In the genomic region with DNA sequence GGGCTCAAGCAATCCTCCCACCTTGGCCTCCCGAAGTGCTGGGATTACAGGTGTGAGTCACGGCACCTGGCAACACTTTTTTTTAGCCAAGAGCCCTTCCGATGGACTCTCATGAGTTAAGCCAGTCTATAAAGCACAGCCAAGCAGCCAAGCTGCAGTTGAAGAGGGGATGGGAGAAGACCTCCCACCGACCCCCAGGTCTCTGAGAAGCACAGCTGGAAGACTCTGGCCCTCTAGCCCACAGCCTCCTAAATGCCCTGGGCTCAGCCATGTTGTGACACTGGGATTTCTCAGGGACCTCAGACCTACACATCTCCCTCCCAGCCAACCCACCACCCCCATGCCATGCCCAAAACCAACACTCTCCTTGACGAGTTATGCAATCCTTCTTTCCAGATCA, we compare ENCODE assay signal across 16 cellular contexts. TPM values are rescaled to one million over a fixed set of nuclear protein-coding genes. Genes with fewer than 3 reads are reported as not detected.
"Had no signal": no experiment of that assay in that cellular context is flagged by ENCODE, and none has a peak within 500 bp of the region (broad histone marks: within the 10 kb centered on the region; RNA-seq: fewer than 3 reads in every experiment).

No MANE protein-coding gene starts in this region.

- ATAC-seq: activated CD4-positive, alpha-beta T cell treated with anti-CD3 and anti-CD28 coated beads for 36 hours; activated CD8-positive, alpha-beta T cell treated with anti-CD3 and anti-CD28 coated beads for 36 hours; esophagus mucosa; T-cell had no signal

- H3K27ac ChIP-seq: adrenal gland had no signal

- H3K4me1 ChIP-seq: adrenal gland had no signal

- DNase-seq: activated CD4-positive, alpha-beta T cell treated with anti-CD3 and anti-CD28 coated beads for 36 hours; activated CD8-positive, alpha-beta memory T cell treated with anti-CD3 and anti-CD28 coated beads, Interleukin-2, amount 50 U/mL, for 4 hours; activated CD8-positive, alpha-beta T cell treated with anti-CD3 and anti-CD28 coated beads for 36 hours; activated naive CD4-positive, alpha-beta T cell treated with anti-CD3 and anti-CD28 coated beads for 36 hours; adrenal gland; foreskin fibroblast; left ventricle myocardium superior; mesendoderm; retina; small intestine; T-cell; T1000 had no signal

- H3K9me3 ChIP-seq: adrenal gland, ovary had no signal

- H3K36me3 ChIP-seq: adrenal gland, ovary had no signal

- H3K4me3 ChIP-seq: adrenal gland, ovary had no signal

- H3K27me3 ChIP-seq: adrenal gland, ovary had no signal

RNA-seq across cellular contexts. Expression of a gene that starts 31.1 kb away (rescaled TPM):
- total RNA-seq: activated CD4-positive, alpha-beta T cell treated with anti-CD3 and anti-CD28 coated beads for 36 hours; activated CD8-positive, alpha-beta T cell treated with anti-CD3 and anti-CD28 coated beads for 36 hours; activated naive CD4-positive, alpha-beta T cell treated with anti-CD3 and anti-CD28 coated beads for 36 hours; activated T-helper 1 cell treated with anti-CD3 and anti-CD28 coated beads, Interleukin-12 subunit alpha, Interleukin-12 subunit beta, Interleukin-2, Interleukin-4 antibody, amounts not matched to agents 30 ng/mL and 10 ng/mL and 1 ng/mL, durations not matched to agents 14 hours and 24 hours and 36 hours; adrenal gland; left ventricle myocardium superior; neural crest cell; T-cell had no signal

RNA-seq across cellular contexts. Expression of a gene that starts 56.5 kb away (rescaled TPM):
- total RNA-seq: activated CD4-positive, alpha-beta T cell treated with anti-CD3 and anti-CD28 coated beads for 36 hours; activated CD8-positive, alpha-beta T cell treated with anti-CD3 and anti-CD28 coated beads for 36 hours; activated naive CD4-positive, alpha-beta T cell treated with anti-CD3 and anti-CD28 coated beads for 36 hours; activated T-helper 1 cell treated with anti-CD3 and anti-CD28 coated beads, Interleukin-12 subunit alpha, Interleukin-12 subunit beta, Interleukin-2, Interleukin-4 antibody, amounts not matched to agents 30 ng/mL and 10 ng/mL and 1 ng/mL, durations not matched to agents 14 hours and 24 hours and 36 hours; adrenal gland; left ventricle myocardium superior; neural crest cell; T-cell had no signal
- polyA plus RNA-seq: adrenal gland, ovary, small intestine had no signal
